In the genomic region with DNA sequence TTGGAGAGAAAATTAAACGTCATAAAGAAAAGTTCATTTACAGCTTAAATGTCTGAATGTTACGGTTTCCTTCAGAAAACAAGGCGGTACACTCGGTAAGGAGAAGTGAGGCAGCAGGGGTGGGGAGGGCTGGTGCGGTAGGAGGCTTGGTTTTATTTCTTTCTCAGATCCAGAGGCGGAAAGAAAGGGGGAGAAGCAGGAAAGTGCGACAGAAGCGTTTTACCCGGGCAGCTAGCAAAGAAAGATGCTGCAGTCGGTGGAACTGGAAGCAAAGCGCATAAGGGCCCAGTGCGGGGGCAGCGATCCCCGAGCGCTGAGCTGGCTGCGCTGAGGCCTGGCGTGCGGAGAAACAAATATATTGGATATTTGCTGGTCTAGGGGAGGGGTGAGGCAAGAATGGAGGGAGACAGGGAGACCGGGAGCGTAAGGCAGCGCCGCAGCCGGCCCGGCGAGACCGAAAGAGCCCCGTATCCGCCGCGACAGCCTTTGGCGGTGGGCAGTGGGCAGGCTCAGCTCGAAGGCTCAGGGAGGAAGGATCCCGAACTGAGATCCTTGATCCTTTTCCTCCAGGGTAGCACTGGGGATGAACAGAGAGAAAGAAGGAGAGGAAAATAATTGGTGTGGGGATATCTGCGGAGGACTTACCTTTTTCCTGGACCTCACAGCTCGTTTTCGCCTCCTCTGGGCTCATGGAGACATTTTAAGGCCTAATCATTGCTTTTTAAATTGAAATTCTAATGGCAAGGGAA, we compare ENCODE assay signal across 10 cellular contexts. TPM values are rescaled to one million over a fixed set of nuclear protein-coding genes. Genes with fewer than 3 reads are reported as not detected.
A peak's percentile ranks its signal among the peaks of the same experiment; 100 is the strongest.
DNase-seq lines count a peak whose midpoint lies in the region; ATAC-seq and TF ChIP-seq lines count a peak whose summit lies in the region.
"Had no signal": no experiment of that assay in that cellular context is flagged by ENCODE, and none has a peak within 500 bp of the region (broad histone marks: within the 10 kb centered on the region; RNA-seq: fewer than 3 reads in every experiment).

No MANE protein-coding gene starts in this region.

- H3K4me3 ChIP-seq in tibial artery (peak overlapping the region; percentile 62 to 77), sigmoid colon (no peak overlapping the region)
- H3K4me3 ChIP-seq: BLaER1 treated with 17β-estradiol and CSF1 and Interleukin-3, amounts not matched to agents 10 nM and 100 nM had no signal

- TF ChIP-seq POLR2A in sigmoid colon (IDR thresholded peaks at IDR 0.05), result no peak

- WGBS in sigmoid colon, 2 donors, result 8 to 17% methylated on average over 36 of the region's 36 CpGs

- peaks cover 39% of the 10 kb centered on the region for H3K4me1 Mint-ChIP-seq in activated naive CD4-positive, alpha-beta T cell treated with anti-CD3 and anti-CD28 coated beads, Interleukin-2, amount 50 U/mL, for 24 hours
- H3K4me1 Mint-ChIP-seq in immature natural killer cell, result peaks cover 24 to 37% of the 10 kb centered on the region in 2 donors

- peak overlapping the region; percentile 45 for H3K4me3 Mint-ChIP-seq in activated naive CD4-positive, alpha-beta T cell treated with anti-CD3 and anti-CD28 coated beads, Interleukin-2, amount 50 U/mL, for 24 hours
- H3K4me3 Mint-ChIP-seq in immature natural killer cell, result peak overlapping the region in 4 of 5 donors; percentile 14 to 66 (median 26)

- H3K27me3 Mint-ChIP-seq in activated naive CD4-positive, alpha-beta T cell treated with anti-CD3 and anti-CD28 coated beads, Interleukin-2, amount 50 U/mL, for 24 hours, result peaks cover 87% of the 10 kb centered on the region
- peaks cover 62 to 78% (median 77%) of the 10 kb centered on the region in 3 donors for H3K27me3 Mint-ChIP-seq in immature natural killer cell (ENCODE audit: low read depth in 3 of 3)

- TF ChIP-seq EP300 in sigmoid colon (IDR thresholded peaks at IDR 0.05), result no peak

- DNase-seq in activated naive CD4-positive, alpha-beta T cell (lab: John Stamatoyannopoulos, UW), result no peak
- DNase-seq in immature natural killer cell (no peak), tibial artery (peak in 1 of 2 donors; percentile 65), sigmoid colon (no peak)
- DNase-seq: activated CD8-positive, alpha-beta memory T cell treated with anti-CD3 and anti-CD28 coated beads, Interleukin-2, amount 50 U/mL, for 48 hours; heart left ventricle; SW 1271 had no signal

- H3K27ac ChIP-seq in tibial artery (peak overlapping the region; percentile 94 to 95), sigmoid colon (no peak overlapping the region)
- H3K27ac ChIP-seq: BLaER1 treated with 17β-estradiol and CSF1 and Interleukin-3, amounts not matched to agents 10 nM and 100 nM; heart left ventricle had no signal

- H3K4me1 ChIP-seq in tibial artery, result peaks cover 0 to 59% (median 25%) of the 10 kb centered on the region in 4 donors
- H3K4me1 ChIP-seq in sigmoid colon, result peaks cover 0 to 18% (median 12%) of the 10 kb centered on the region in 4 donors

- H3K36me3 Mint-ChIP-seq in activated naive CD4-positive, alpha-beta T cell treated with anti-CD3 and anti-CD28 coated beads, Interleukin-2, amount 50 U/mL, for 24 hours, result peaks cover 8% of the 10 kb centered on the region
- no peaks in the 10 kb centered on the region for H3K36me3 Mint-ChIP-seq in immature natural killer cell

- H3K27ac Mint-ChIP-seq in activated naive CD4-positive, alpha-beta T cell treated with anti-CD3 and anti-CD28 coated beads, Interleukin-2, amount 50 U/mL, for 24 hours, result no peak overlapping the region
- H3K27ac Mint-ChIP-seq in immature natural killer cell, result peak overlapping the region in 1 of 6 donors; percentile 1

- H3K27me3 ChIP-seq in tibial artery (no peaks in the 10 kb centered on the region), sigmoid colon (peaks cover 94 to 100% (median 98%) of the 10 kb centered on the region in 3 donors)

- intact Hi-C loops in tibial artery (cut with DNase I; ENCODE audit: low total_unique reads) (no loop called here), sigmoid colon (cut with DNase I) (no loop called here)

- peaks cover 7% of the 10 kb centered on the region for H3K9me3 Mint-ChIP-seq in activated naive CD4-positive, alpha-beta T cell treated with anti-CD3 and anti-CD28 coated beads, Interleukin-2, amount 50 U/mL, for 24 hours
- H3K9me3 Mint-ChIP-seq in immature natural killer cell, result peaks cover 0 to 6% (median 0%) of the 10 kb centered on the region in 6 donors

- H3K9me3 ChIP-seq in tibial artery (no peaks in the 10 kb centered on the region), sigmoid colon (no peaks in the 10 kb centered on the region)
- H3K9me3 ChIP-seq: heart left ventricle had no signal

- no peaks in the 10 kb centered on the region for H3K36me3 ChIP-seq in tibial artery
- H3K36me3 ChIP-seq in sigmoid colon, result no peaks in the 10 kb centered on the region
- H3K36me3 ChIP-seq: BLaER1 treated with 17β-estradiol and CSF1 and Interleukin-3, amounts not matched to agents 10 nM and 100 nM; heart left ventricle had no signal

- TF ChIP-seq CTCF in tibial artery (IDR thresholded peaks at IDR 0.05), result no peak
- no peak for TF ChIP-seq CTCF in sigmoid colon (IDR thresholded peaks at IDR 0.05)

- no peak for ATAC-seq in HG03095 (IDR thresholded peaks at IDR 0.05; ENCODE audit: unreplicated experiment)
- ATAC-seq: heart left ventricle had no signal

RNA-seq across cellular contexts. Expression of a gene that starts 6.4 kb away (rescaled TPM):
- polyA plus RNA-seq in immature natural killer cell (not detected), sigmoid colon (not detected)
- total RNA-seq in sigmoid colon, result not detected
- total RNA-seq: heart left ventricle had no signal
- polyA plus RNA-seq: heart left ventricle had no signal

RNA-seq across cellular contexts. Expression of a gene that starts 8.2 kb away (rescaled TPM):
- polyA plus RNA-seq in immature natural killer cell (not detected), sigmoid colon (not detected)
- total RNA-seq in sigmoid colon, result not detected
- total RNA-seq: heart left ventricle had no signal
- polyA plus RNA-seq: heart left ventricle had no signal

RNA-seq across cellular contexts. Expression of a gene that starts 11.9 kb away (rescaled TPM):
- polyA plus RNA-seq in immature natural killer cell, result not detected
- not detected for total RNA-seq in sigmoid colon
- not detected for polyA plus RNA-seq in sigmoid colon
- total RNA-seq: heart left ventricle had no signal
- polyA plus RNA-seq: heart left ventricle had no signal

RNA-seq across cellular contexts. Expression of a gene that starts 18.4 kb away (rescaled TPM):
- polyA plus RNA-seq in immature natural killer cell (not detected), sigmoid colon (not detected)
- total RNA-seq in sigmoid colon, result not detected
- total RNA-seq: heart left ventricle had no signal
- polyA plus RNA-seq: heart left ventricle had no signal

RNA-seq across cellular contexts. Expression of a gene that starts 27.9 kb away (rescaled TPM):
- not detected for polyA plus RNA-seq in immature natural killer cell
- not detected for total RNA-seq in sigmoid colon
- polyA plus RNA-seq in sigmoid colon, result under 1 TPM in 1 of 3 donors, not detected in 2; 0.60 TPM
- total RNA-seq: heart left ventricle had no signal
- polyA plus RNA-seq: heart left ventricle had no signal

Comparison
In these comparisons a context has a peak if more than half of its experiments do, and no peak if none do; other contexts are left out.
1. H3K27ac ChIP-seq: peak in tibial artery (2 of 2); none in sigmoid colon (0 of 4).
2. H3K4me3 ChIP-seq: peak in tibial artery (2 of 2); none in sigmoid colon (0 of 4).